ENCODE assay signal across 31 cellular contexts in genomic region chr7:27942711-27943110, GRCh38.
"Had no signal": no experiment of that assay in that cellular context is flagged by ENCODE, and none has a peak within 500 bp of the region (broad histone marks: within the 10 kb centered on the region; RNA-seq: fewer than 3 reads in every experiment).

No MANE protein-coding gene starts in this region.

- H3K36me3 ChIP-seq: ascending aorta, cardiac muscle cell, SJCRH30, WERI-Rb-1 had no signal

- H3K4me1 ChIP-seq: ascending aorta had no signal

- H3K27ac Mint-ChIP-seq: activated CD4-positive, alpha-beta T cell treated with anti-CD3 and anti-CD28 coated beads for 36 hours; activated CD4-positive, alpha-beta T cell treated with anti-CD3 and anti-CD28 coated beads, Interleukin-2, amount 10 ng/mL, durations not matched to agents 7 days and 5 days; activated CD8-positive, alpha-beta T cell treated with anti-CD3 and anti-CD28 coated beads, Interleukin-2, amount 10 ng/mL, durations not matched to agents 7 days and 5 days; activated naive CD4-positive, alpha-beta T cell treated with anti-CD3 and anti-CD28 coated beads, Interleukin-2, amount 50 U/mL, for 24 hours; activated naive CD8-positive, alpha-beta T cell treated with anti-CD3 and anti-CD28 coated beads, Interleukin-2, amount 10 ng/mL, durations not matched to agents 7 days and 5 days; activated T-cell treated with anti-CD3 and anti-CD28 coated beads, Interleukin-2, amount 50 U/mL, for 24 hours; activated T-helper 2 cell treated with anti-CD3 and anti-CD28 coated beads, Interferon-gamma antibody, Interleukin-2, Interleukin-4, amounts not matched to agents 10 μg/mL and 5 μg/mL and 100 μg/mL, durations not matched to agents 14 hours and 24 hours and 36 hours had no signal

- H3K27me3 Mint-ChIP-seq: activated CD4-positive, alpha-beta T cell treated with anti-CD3 and anti-CD28 coated beads for 36 hours; activated naive CD4-positive, alpha-beta T cell treated with anti-CD3 and anti-CD28 coated beads, Interleukin-2, amount 50 U/mL, for 24 hours; activated naive CD8-positive, alpha-beta T cell treated with anti-CD3 and anti-CD28 coated beads, Interleukin-2, amount 10 ng/mL, durations not matched to agents 7 days and 5 days; activated T-cell treated with anti-CD3 and anti-CD28 coated beads, Interleukin-2, amount 50 U/mL, for 24 hours; central memory CD8-positive, alpha-beta T cell had no signal

- ATAC-seq: activated CD4-positive, alpha-beta T cell treated with anti-CD3 and anti-CD28 coated beads for 36 hours; activated CD8-positive, alpha-beta T cell treated with anti-CD3 and anti-CD28 coated beads, Interleukin-2, amount 10 ng/mL, durations not matched to agents 7 days and 5 days; Panc1 had no signal

- H3K4me3 ChIP-seq: ascending aorta, cardiac muscle cell, SJCRH30, SK-N-MC had no signal

- H3K9me3 ChIP-seq: ascending aorta, SJCRH30 had no signal

- H3K4me1 Mint-ChIP-seq: activated CD4-positive, alpha-beta T cell treated with anti-CD3 and anti-CD28 coated beads for 36 hours; activated CD4-positive, alpha-beta T cell treated with anti-CD3 and anti-CD28 coated beads, Interleukin-2, amount 10 ng/mL, durations not matched to agents 7 days and 5 days; activated naive CD8-positive, alpha-beta T cell treated with anti-CD3 and anti-CD28 coated beads, Interleukin-2, amount 10 ng/mL, durations not matched to agents 7 days and 5 days had no signal

- H3K9me3 Mint-ChIP-seq: activated CD4-positive, alpha-beta T cell treated with anti-CD3 and anti-CD28 coated beads, Interleukin-2, amount 10 ng/mL, durations not matched to agents 7 days and 5 days; activated naive CD4-positive, alpha-beta T cell treated with anti-CD3 and anti-CD28 coated beads, Interleukin-2, amount 50 U/mL, for 24 hours; activated T-helper 2 cell treated with anti-CD3 and anti-CD28 coated beads, Interferon-gamma antibody, Interleukin-2, Interleukin-4, amounts not matched to agents 10 μg/mL and 5 μg/mL and 100 μg/mL, durations not matched to agents 14 hours and 24 hours and 36 hours; central memory CD8-positive, alpha-beta T cell had no signal

- H3K27ac ChIP-seq: ascending aorta, cardiac muscle cell, SJCRH30, SK-N-MC, WERI-Rb-1 had no signal

- H3K4me3 Mint-ChIP-seq: activated CD4-positive, alpha-beta T cell treated with anti-CD3 and anti-CD28 coated beads for 36 hours; activated CD4-positive, alpha-beta T cell treated with anti-CD3 and anti-CD28 coated beads, Interleukin-2, amount 10 ng/mL, durations not matched to agents 7 days and 5 days; activated CD8-positive, alpha-beta T cell treated with anti-CD3 and anti-CD28 coated beads, Interleukin-2, amount 10 ng/mL, durations not matched to agents 7 days and 5 days; activated naive CD4-positive, alpha-beta T cell treated with anti-CD3 and anti-CD28 coated beads, Interleukin-2, amount 50 U/mL, for 24 hours; activated naive CD8-positive, alpha-beta T cell treated with anti-CD3 and anti-CD28 coated beads, Interleukin-2, amount 10 ng/mL, durations not matched to agents 7 days and 5 days; activated T-cell treated with anti-CD3 and anti-CD28 coated beads, Interleukin-2, amount 50 U/mL, for 24 hours; central memory CD8-positive, alpha-beta T cell had no signal

- DNase-seq: activated CD4-positive, alpha-beta T cell treated with anti-CD3 and anti-CD28 coated beads for 36 hours; activated CD4-positive, alpha-beta T cell treated with anti-CD3 and anti-CD28 coated beads, Interleukin-2, amount 10 ng/mL, durations not matched to agents 7 days and 5 days; activated CD4-positive, alpha-beta T cell treated with anti-CD3 and anti-CD28 coated beads, Interleukin-2, amount 50 U/mL, for 48 hours; activated CD8-positive, alpha-beta T cell treated with anti-CD3 and anti-CD28 coated beads, Interleukin-2, amount 10 ng/mL, durations not matched to agents 7 days and 5 days; activated gamma-delta T cell; activated naive CD4-positive, alpha-beta T cell treated with Interleukin-2 at 50 U/mL for 16 hours; activated naive CD8-positive, alpha-beta T cell treated with anti-CD3 and anti-CD28 coated beads, Interleukin-2, amount 10 ng/mL, durations not matched to agents 7 days and 5 days; activated T-cell treated with anti-CD3 and anti-CD28 coated beads, Interleukin-2, amount 50 U/mL, for 24 hours; amygdala; Karpas-422; KBM-7; NCI-H1105; NCI-H1417 treated with DMSO at 0.1 percent for 48 hours; NCI-H1694 treated with DMSO at 0.1 percent for 48 hours; NCI-H2029; NCI-H2171 treated with DMSO at 0.1 percent for 48 hours; NCI-H2227 treated with DMSO at 0.1 percent for 48 hours; NCI-H446; NCI-H510A treated with DMSO at 0.1 percent for 48 hours; NCI-H526 treated with DMSO at 0.1 percent for 48 hours; SHP77; SJCRH30; T1000; WERI-Rb-1 had no signal

- H3K27me3 ChIP-seq: ascending aorta, cardiac muscle cell, SJCRH30 had no signal
